ENCODE assay signal across 8 cellular contexts in genomic region chr1:109618614-109619404, GRCh38. TPM values are rescaled to one million over a fixed set of nuclear protein-coding genes. Genes with fewer than 3 reads are reported as not detected.
DNase-seq lines count a peak whose midpoint lies in the region; ATAC-seq and TF ChIP-seq lines count a peak whose summit lies in the region.

No MANE protein-coding gene starts in this region.

- peaks cover 28 to 48% of the 10 kb centered on the region in 2 experiments; a peak in 3 of 4 replicates for H3K4me1 ChIP-seq in SK-N-SH (ENCODE audit: control insufficient read depth in 1 of 2, insufficient read depth in 2 of 2, low read depth in 1 of 2, low read length in 1 of 2)
- peaks cover 12% of the 10 kb centered on the region; the same call in 1 of the 2 replicates for H3K4me1 ChIP-seq in iPS-20b (ENCODE audit: insufficient read depth, low read length)

- 77% methylated on average over 5 of the region's 5 CpGs for WGBS in SK-N-SH (ENCODE audit: low lambda C conversion rate)

- peak overlapping the region; percentile 85 to 98 for H3K4me3 ChIP-seq in SK-N-SH (ENCODE audit: low read depth in 2 of 2, low read length in 1 of 2)
- peak overlapping the region; percentile 71 for H3K4me3 ChIP-seq in iPS-20b (ENCODE audit: low read length)

- H3K27me3 ChIP-seq in SK-N-SH (ENCODE audit: insufficient read depth) (no peaks in the 10 kb centered on the region), iPS-20b (ENCODE audit: insufficient read depth, low read length) (no peaks in the 10 kb centered on the region)

- H3K9me2 ChIP-seq in SK-N-SH: no peaks in the 10 kb centered on the region

- peaks cover 28% of the 10 kb centered on the region for H4K20me1 ChIP-seq in SK-N-SH (ENCODE audit: insufficient read depth)

- no peak for TF ChIP-seq EP300 in SK-N-SH (IDR thresholded peaks at IDR 0.05; ENCODE audit: borderline replicate concordance in 1 of 2, low read depth in 1 of 2, low read length in 1 of 2)

- peaks cover 43% of the 10 kb centered on the region for H3K79me2 ChIP-seq in SK-N-SH (ENCODE audit: insufficient read depth)

- peak overlapping the region; percentile 99 for H3K9ac ChIP-seq in SK-N-SH
- H3K9ac ChIP-seq in iPS-20b (ENCODE audit: low read depth, low read length): peak overlapping the region; percentile 75; the same call in 1 of the 2 replicates

- peaks cover 1% of the 10 kb centered on the region for H3K36me3 Mint-ChIP-seq in activated CD4-positive, alpha-beta memory T cell treated with anti-CD3 and anti-CD28 coated beads for 36 hours

- no peaks in the 10 kb centered on the region for H3K9me3 ChIP-seq in SK-N-SH
- no peaks in the 10 kb centered on the region for H3K9me3 ChIP-seq in iPS-20b (ENCODE audit: insufficient read depth, low read depth, low read length)

- H3K27ac Mint-ChIP-seq in activated CD4-positive, alpha-beta memory T cell treated with anti-CD3 and anti-CD28 coated beads for 36 hours: peak overlapping the region; percentile 96
- peak overlapping the region; percentile 94 to 97 for H3K27ac Mint-ChIP-seq in stimulated activated naive CD8-positive, alpha-beta T cell treated with anti-CD3 and anti-CD28 coated beads, Interleukin-15, amount 100 ng/mL, for 72 hours

- H3K36me3 ChIP-seq in SK-N-SH (replicated peaks in 1 of 2; ENCODE audit: control insufficient read depth in 1 of 2, insufficient read depth in 2 of 2, low read length in 1 of 2): no peaks in the 10 kb centered on the region
- no peaks in the 10 kb centered on the region for H3K36me3 ChIP-seq in iPS-20b (ENCODE audit: insufficient read depth, low read depth, low read length)

- POLR2A ChIA-PET in SK-N-SH (lab: Yijun Ruan, JAX): interaction anchor here (2.3 kb wide), 1 partner anchor 70 kb away, joined by 22 read pairs; the partner anchor contains the start of gene GNAI3
- POLR2A ChIA-PET in activated CD4-positive, alpha-beta memory T cell treated with anti-CD3 and anti-CD28 coated beads for 36 hours (lab: Charles Lee): interaction anchor here (0.8 to 2.8 kb wide), 6 partner anchors 13 to 366 kb away, joined by 3 to 35 read pairs (median 4); partner anchors contain the start of genes AHCYL1, GNAI3 and GSTM4

- DNase-seq in SK-N-SH (no peak), SK-N-DZ (ENCODE audit: low spot score) (no peak), NCI-H69 (lab: John Stamatoyannopoulos, UW) (no peak)
- DNase-seq in activated CD4-positive, alpha-beta memory T cell treated with anti-CD3 and anti-CD28 coated beads for 36 hours: no peak
- no peak for DNase-seq in stimulated activated naive CD8-positive, alpha-beta T cell treated with anti-CD3 and anti-CD28 coated beads, Interleukin-15, amount 100 ng/mL, for 72 hours
- DNase-seq in stimulated activated CD4-positive, alpha-beta T cell treated with anti-CD3 and anti-CD28 coated beads, Interleukin-1b, Interleukin-23, amount 100 ng/mL, for 48 hours: no peak

- intact Hi-C loops in activated CD4-positive, alpha-beta memory T cell treated with anti-CD3 and anti-CD28 coated beads for 36 hours (cut with micrococcal nuclease): loop anchor here (2.0 to 5.0 kb wide), 2 partner anchors 20 to 127 kb away; partner anchors contain the start of gene CYB561D1

- TF ChIP-seq RAD21 in SK-N-SH (IDR thresholded peaks at IDR 0.05; ENCODE audit: low read length): no peak

- H3K27ac ChIP-seq in SK-N-SH (ENCODE audit: low read depth in 2 of 2, low read length in 1 of 2): peak overlapping the region; percentile 97 to 98
- peak overlapping the region; percentile 29 for H3K27ac ChIP-seq in iPS-20b (ENCODE audit: low read length)

- ATAC-seq in SK-N-SH treated with all-trans-retinoic acid at 6 μM for 48 hours: no peak
- no peak for ATAC-seq in stimulated activated naive CD8-positive, alpha-beta T cell treated with anti-CD3 and anti-CD28 coated beads, Interleukin-15, amount 100 ng/mL, for 72 hours

- H2AFZ ChIP-seq in SK-N-SH (ENCODE audit: low read depth): peak overlapping the region; percentile 71

- H3K9me3 Mint-ChIP-seq in activated CD4-positive, alpha-beta memory T cell treated with anti-CD3 and anti-CD28 coated beads for 36 hours: no peaks in the 10 kb centered on the region
- no peaks in the 10 kb centered on the region for H3K9me3 Mint-ChIP-seq in stimulated activated naive CD8-positive, alpha-beta T cell treated with anti-CD3 and anti-CD28 coated beads, Interleukin-15, amount 100 ng/mL, for 72 hours

- peaks cover 58% of the 10 kb centered on the region for H3K4me1 Mint-ChIP-seq in activated CD4-positive, alpha-beta memory T cell treated with anti-CD3 and anti-CD28 coated beads for 36 hours (ENCODE audit: low read depth)
- H3K4me1 Mint-ChIP-seq in stimulated activated naive CD8-positive, alpha-beta T cell treated with anti-CD3 and anti-CD28 coated beads, Interleukin-15, amount 100 ng/mL, for 72 hours: peaks cover 66% of the 10 kb centered on the region

- CTCF ChIA-PET in SK-N-SH (lab: Yijun Ruan, JAX): interaction anchor here (1.1 to 2.8 kb wide), 7 partner anchors 12 to 87 kb away, joined by 3 to 23 read pairs (median 9); no protein-coding TSS in a partner anchor
- CTCF ChIA-PET in activated CD4-positive, alpha-beta memory T cell treated with anti-CD3 and anti-CD28 coated beads for 36 hours (lab: Charles Lee): interaction anchor here (0.8 to 6.1 kb wide), 7 partner anchors 12 to 365 kb away, joined by 3 to 34 read pairs (median 6); partner anchors contain the start of genes GNAI3 and PSMA5

- peak overlapping the region; percentile 98 for H3K4me3 Mint-ChIP-seq in activated CD4-positive, alpha-beta memory T cell treated with anti-CD3 and anti-CD28 coated beads for 36 hours
- peak overlapping the region; percentile 96 to 97 for H3K4me3 Mint-ChIP-seq in stimulated activated naive CD8-positive, alpha-beta T cell treated with anti-CD3 and anti-CD28 coated beads, Interleukin-15, amount 100 ng/mL, for 72 hours

- H3K27me3 Mint-ChIP-seq in activated CD4-positive, alpha-beta memory T cell treated with anti-CD3 and anti-CD28 coated beads for 36 hours: no peaks in the 10 kb centered on the region
- no peaks in the 10 kb centered on the region for H3K27me3 Mint-ChIP-seq in stimulated activated naive CD8-positive, alpha-beta T cell treated with anti-CD3 and anti-CD28 coated beads, Interleukin-15, amount 100 ng/mL, for 72 hours

- peaks cover 14% of the 10 kb centered on the region for H3F3A ChIP-seq in SK-N-SH (replicated peaks; ENCODE audit: insufficient read depth)

- peak overlapping the region; percentile 97 for H3K4me2 ChIP-seq in SK-N-SH

- TF ChIP-seq CTCF in SK-N-SH (IDR thresholded peaks at IDR 0.05): no peak

TF ChIP-seq in SK-N-SH, 30 proteins besides CTCF, POLR2A, EP300 and RAD21 (continues in another document):
- TF ChIP-seq GATA2 (CRISPR knock-in tag; IDR thresholded peaks at IDR 0.05): peak; percentile 51; the same call in 1 of the 2 replicates

TF ChIP-seq in SK-N-SH treated with all-trans-retinoic acid at 6 μM for 48 hours, 23 proteins besides CTCF, POLR2A, EP300 and RAD21 (continues in another document):
- TF ChIP-seq ZNF70 (CRISPR knock-in tag; IDR thresholded peaks at IDR 0.05) (no peak), CREB5 (CRISPR knock-in tag; IDR thresholded peaks at IDR 0.05; ENCODE audit: low read depth) (no peak), TOX (CRISPR knock-in tag; IDR thresholded peaks at IDR 0.05; ENCODE audit: borderline replicate concordance) (no peak), ZNF8 (CRISPR knock-in tag; IDR thresholded peaks at IDR 0.05) (no peak), ZNF565 (CRISPR knock-in tag; conservative IDR thresholded peaks at IDR 0.05; ENCODE audit: low read depth) (no peak)

RNA-seq across cellular contexts. Expression of gene GNAT2, which starts 0.6 kb away (rescaled TPM):
- polyA plus RNA-seq in SK-N-SH (2012; rRNA removed): 0.16 TPM in 2 replicates
- 0.14 and 0.18 TPM in 2 replicates for polyA plus RNA-seq in SK-N-SH (2012; cell fraction: cytosol; rRNA removed)
- polyA plus RNA-seq in SK-N-SH (2012; cell fraction: nucleus; rRNA removed): 0.04 and 0.19 TPM in 2 replicates
- total RNA-seq in activated CD4-positive, alpha-beta memory T cell treated with anti-CD3 and anti-CD28 coated beads for 36 hours: under 1 TPM; 0.29 to 0.31 TPM
- polyA plus RNA-seq in SK-N-DZ (2014; cell fraction: cytosol; rRNA removed): 0.44 TPM in 1 of 2 replicates, not detected in the other
- polyA plus RNA-seq in SK-N-DZ (2014; cell fraction: nucleus; rRNA removed): not detected in 2 replicates

RNA-seq across cellular contexts. Expression of gene AMPD2, which starts 0.8 kb away (rescaled TPM):
- polyA plus RNA-seq in SK-N-SH (2012; rRNA removed): 59.1 and 63.7 TPM in 2 replicates
- polyA plus RNA-seq in SK-N-SH (2012; cell fraction: cytosol; rRNA removed): 14.5 and 22.9 TPM in 2 replicates
- polyA plus RNA-seq in SK-N-SH (2012; cell fraction: nucleus; rRNA removed): 359 and 387 TPM in 2 replicates
- total RNA-seq in activated CD4-positive, alpha-beta memory T cell treated with anti-CD3 and anti-CD28 coated beads for 36 hours: 10 to 100 TPM; 79.1 to 93.3 TPM
- polyA plus RNA-seq in SK-N-DZ (2014; cell fraction: cytosol; rRNA removed): 66.8 and 68.7 TPM in 2 replicates
- 324 and 481 TPM in 2 replicates for polyA plus RNA-seq in SK-N-DZ (2014; cell fraction: nucleus; rRNA removed)

RNA-seq across cellular contexts. Expression of gene GSTM4, which starts 37.1 kb away (rescaled TPM):
- polyA plus RNA-seq in SK-N-SH (2012; rRNA removed): 34.2 and 36.1 TPM in 2 replicates
- polyA plus RNA-seq in SK-N-SH (2012; cell fraction: cytosol; rRNA removed): 25.0 and 27.9 TPM in 2 replicates
- 35.2 and 36.6 TPM in 2 replicates for polyA plus RNA-seq in SK-N-SH (2012; cell fraction: nucleus; rRNA removed)
- 10 to 100 TPM in 1 of 2 experiments, 1 to 10 TPM in 1; 8.2 to 12.0 TPM for total RNA-seq in activated CD4-positive, alpha-beta memory T cell treated with anti-CD3 and anti-CD28 coated beads for 36 hours
- polyA plus RNA-seq in SK-N-DZ (2014; cell fraction: cytosol; rRNA removed): 12.5 and 23.6 TPM in 2 replicates
- polyA plus RNA-seq in SK-N-DZ (2014; cell fraction: nucleus; rRNA removed): 9.8 and 15.2 TPM in 2 replicates

RNA-seq across cellular contexts. Expression of gene GSTM2, which starts 49.0 kb away (rescaled TPM):
- 70.2 and 97.6 TPM in 2 replicates for polyA plus RNA-seq in SK-N-SH (2012; rRNA removed)
- 23.0 and 24.2 TPM in 2 replicates for polyA plus RNA-seq in SK-N-SH (2012; cell fraction: cytosol; rRNA removed)
- 693 and 732 TPM in 2 replicates for polyA plus RNA-seq in SK-N-SH (2012; cell fraction: nucleus; rRNA removed)
- 10 to 100 TPM in 1 of 2 experiments, 1 to 10 TPM in 1; 8.2 to 11.9 TPM for total RNA-seq in activated CD4-positive, alpha-beta memory T cell treated with anti-CD3 and anti-CD28 coated beads for 36 hours
- polyA plus RNA-seq in SK-N-DZ (2014; cell fraction: cytosol; rRNA removed): 31.0 and 32.8 TPM in 2 replicates
- polyA plus RNA-seq in SK-N-DZ (2014; cell fraction: nucleus; rRNA removed): 62.9 and 71.3 TPM in 2 replicates
